Comparison of ENCODE assay signal across 8 cellular contexts in the genomic region with DNA sequence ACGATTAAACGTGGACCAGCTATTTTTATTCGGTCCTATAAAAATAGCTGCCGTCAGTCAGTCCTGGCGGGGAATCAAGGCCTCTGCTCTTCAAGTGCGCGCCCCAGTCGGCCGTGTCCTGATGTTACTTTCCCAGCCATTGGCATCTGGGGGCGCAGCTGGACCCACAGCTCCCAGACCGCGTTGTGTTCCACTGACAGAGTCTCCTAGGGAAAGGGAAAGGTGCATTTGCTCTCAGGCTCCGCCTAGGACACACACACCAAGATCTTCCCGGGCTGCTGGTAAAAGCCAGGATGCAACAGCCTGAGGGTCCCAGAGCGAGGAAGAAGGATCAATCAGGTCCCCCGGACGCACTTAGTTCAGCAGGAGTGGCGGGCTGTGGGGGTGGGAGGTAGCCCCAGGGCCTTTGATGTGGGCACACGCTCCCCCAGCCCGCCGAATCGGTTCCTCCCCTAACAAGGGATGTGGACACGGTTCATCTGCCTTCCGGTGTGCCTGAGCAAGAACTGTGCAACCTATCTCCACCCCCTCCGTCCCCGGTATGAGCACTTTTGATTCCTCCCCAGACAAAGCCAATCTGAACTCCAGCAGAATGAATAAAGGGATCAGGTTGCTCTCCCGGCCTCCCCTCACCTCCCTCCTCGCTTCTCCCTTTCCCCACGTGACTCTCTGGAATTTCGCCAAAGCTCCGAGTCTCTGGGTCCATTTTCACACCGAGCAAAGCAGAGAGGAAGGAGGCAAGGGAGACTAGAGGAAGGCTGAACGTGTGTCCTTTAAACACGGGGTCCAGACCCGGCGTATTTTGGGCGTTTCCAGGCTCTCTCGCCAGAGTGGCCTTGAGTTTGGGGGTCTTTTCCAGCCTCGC. TPM values are rescaled to one million over a fixed set of nuclear protein-coding genes. Genes with fewer than 3 reads are reported as not detected.
A peak's percentile ranks its signal among the peaks of the same experiment; 100 is the strongest.
DNase-seq lines count a peak whose midpoint lies in the region; ATAC-seq and TF ChIP-seq lines count a peak whose summit lies in the region.

No MANE protein-coding gene starts in this region.

- peaks cover 20% of the 10 kb centered on the region for H4K20me1 ChIP-seq in neural progenitor cell (ENCODE audit: low read depth)

- no peak overlapping the region for H3K9ac ChIP-seq in neural progenitor cell

- no peaks in the 10 kb centered on the region for H3K27me3 ChIP-seq in neural progenitor cell

- peak overlapping the region; percentile 74 for H3K4me3 Mint-ChIP-seq in activated T-helper 17 cell treated with anti-CD3 and anti-CD28 coated beads, Interleukin-2, amount 50 U/mL, for 72 hours
- H3K4me3 Mint-ChIP-seq in neural progenitor cell = peak overlapping the region; percentile 97

- H3K4me1 ChIP-seq in neural progenitor cell = no peaks in the 10 kb centered on the region

- H3K27me3 Mint-ChIP-seq in activated T-helper 17 cell treated with anti-CD3 and anti-CD28 coated beads, Interleukin-2, amount 50 U/mL, for 72 hours = peaks cover 62% of the 10 kb centered on the region
- H3K27me3 Mint-ChIP-seq in neural progenitor cell (ENCODE audit: insufficient read depth, low read depth) = peaks cover 12% of the 10 kb centered on the region

- peaks cover 20% of the 10 kb centered on the region for H3K4me1 Mint-ChIP-seq in activated T-helper 17 cell treated with anti-CD3 and anti-CD28 coated beads, Interleukin-2, amount 50 U/mL, for 72 hours
- peaks cover 14% of the 10 kb centered on the region for H3K4me1 Mint-ChIP-seq in neural progenitor cell

- DNase-seq in Ammon's horn (ENCODE audit: low spot score) = peak; percentile 45
- DNase-seq in NCI-H345 (lab: John Stamatoyannopoulos, UW) = peak; percentile 91
- DNase-seq in globus pallidus (ENCODE audit: low spot score) = peak; percentile 31
- peak; percentile 92 for DNase-seq in neural progenitor cell (ENCODE audit: low spot score)
- no peak for DNase-seq in activated CD4-positive, CD25-positive, alpha-beta regulatory T cell (lab: John Stamatoyannopoulos, UW)

- peaks cover 37% of the 10 kb centered on the region for H3K79me2 ChIP-seq in neural progenitor cell (ENCODE audit: low read depth)

- H3K36me3 Mint-ChIP-seq in activated T-helper 17 cell treated with anti-CD3 and anti-CD28 coated beads, Interleukin-2, amount 50 U/mL, for 72 hours (ENCODE audit: low read depth) = no peaks in the 10 kb centered on the region
- no peaks in the 10 kb centered on the region for H3K36me3 Mint-ChIP-seq in neural progenitor cell

- H3K4me2 ChIP-seq in neural progenitor cell = peak overlapping the region; percentile 95

- no peak overlapping the region for H3K27ac Mint-ChIP-seq in activated T-helper 17 cell treated with anti-CD3 and anti-CD28 coated beads, Interleukin-2, amount 50 U/mL, for 72 hours
- peak overlapping the region; percentile 94 for H3K27ac Mint-ChIP-seq in neural progenitor cell

- peak overlapping the region; percentile 96 for H2AFZ ChIP-seq in neural progenitor cell (replicated peaks)

- ATAC-seq in GM18858 (IDR thresholded peaks at IDR 0.05; ENCODE audit: unreplicated experiment) = peak; percentile 62
- ATAC-seq in HG03175 (IDR thresholded peaks at IDR 0.05; ENCODE audit: unreplicated experiment) = peak; percentile 64
- peak; percentile 54 for ATAC-seq in activated T-helper 17 cell treated with anti-CD3 and anti-CD28 coated beads, Interleukin-2, amount 50 U/mL, for 72 hours (replicated peaks)

- peak overlapping the region; percentile 73 for H3K4me3 ChIP-seq in neural progenitor cell

- TF ChIP-seq CTCF in neural progenitor cell (IDR thresholded peaks at IDR 0.05) = peak; percentile 33

- peak overlapping the region; percentile 91 for H3K27ac ChIP-seq in neural progenitor cell

- H3F3A ChIP-seq in neural progenitor cell (ENCODE audit: low read depth) = peaks cover 35% of the 10 kb centered on the region

- no peaks in the 10 kb centered on the region for H3K9me3 ChIP-seq in neural progenitor cell (ENCODE audit: low read depth)

- no peaks in the 10 kb centered on the region for H3K9me3 Mint-ChIP-seq in activated T-helper 17 cell treated with anti-CD3 and anti-CD28 coated beads, Interleukin-2, amount 50 U/mL, for 72 hours
- no peaks in the 10 kb centered on the region for H3K9me3 Mint-ChIP-seq in neural progenitor cell

- no peaks in the 10 kb centered on the region for H3K36me3 ChIP-seq in neural progenitor cell

RNA-seq across cellular contexts. Expression of gene FRAS1, which starts 0.6 kb away (rescaled TPM):
- total RNA-seq in activated T-helper 17 cell treated with anti-CD3 and anti-CD28 coated beads, Interleukin-2, amount 50 U/mL, for 72 hours = not detected
- 21.1 and 21.3 TPM in 2 replicates for total RNA-seq in neural progenitor cell (ENCODE audit: low replicate concordance)

Comparison
In these comparisons a context has a peak if more than half of its experiments do, and no peak if none do; other contexts are left out.
1. DNase-seq: peak in Ammon's horn (single experiment), NCI-H345 (single experiment), globus pallidus (single experiment) and neural progenitor cell (single experiment); none in activated CD4-positive, CD25-positive, alpha-beta regulatory T cell (0 of 4).
2. RNA of gene FRAS1, which starts 0.6 kb away (total RNA-seq): 21.1 to 21.3 TPM in neural progenitor cell; not detected in activated T-helper 17 cell treated with anti-CD3 and anti-CD28 coated beads, Interleukin-2, amount 50 U/mL, for 72 hours; every median in the first group is over 10 times any median in the second.
3. Peak in every context shown above with its lines, with median percentiles within 50 percentile points of each other: ATAC-seq.